ENCODE assay signal across 10 cellular contexts in the genomic region with DNA sequence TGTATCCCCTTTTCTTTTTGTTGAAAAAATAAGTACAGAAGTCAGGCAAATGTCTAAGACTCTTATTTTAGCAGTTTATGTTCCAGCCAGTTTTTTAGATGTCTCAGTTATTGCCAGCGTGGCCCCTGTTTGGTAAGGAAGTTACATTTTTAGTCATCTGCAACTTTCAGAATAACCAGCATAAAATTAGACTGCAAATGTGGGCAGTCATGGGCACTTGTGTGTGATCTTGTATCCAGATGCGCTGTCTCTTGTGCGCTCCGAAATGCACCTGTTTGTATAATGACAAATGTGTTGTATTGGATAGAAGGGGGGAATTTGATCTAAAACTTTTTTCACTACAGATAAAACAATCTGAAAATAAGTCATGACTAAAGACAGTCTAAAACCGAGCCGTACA. TPM values are rescaled to one million over a fixed set of nuclear protein-coding genes. Genes with fewer than 3 reads are reported as not detected.
A peak's percentile ranks its signal among the peaks of the same experiment; 100 is the strongest.
DNase-seq lines count a peak whose midpoint lies in the region; ATAC-seq lines count a peak whose summit lies in the region.
"Had no signal": no experiment of that assay in that cellular context is flagged by ENCODE, and none has a peak within 500 bp of the region (broad histone marks: within the 10 kb centered on the region; RNA-seq: fewer than 3 reads in every experiment).

No MANE protein-coding gene starts in this region.

- peak overlapping the region in 2 of 8 donors; percentile 8 to 26 for H3K4me3 Mint-ChIP-seq in CD4-positive, alpha-beta memory T cell
- H3K4me3 Mint-ChIP-seq in activated naive CD8-positive, alpha-beta T cell: peak overlapping the region; percentile 64

- peak overlapping the region; percentile 24 to 97 (median 81) for H3K27ac Mint-ChIP-seq in CD4-positive, alpha-beta memory T cell
- peak overlapping the region; percentile 99 for H3K27ac Mint-ChIP-seq in activated naive CD8-positive, alpha-beta T cell

- H3K4me3 ChIP-seq in CD4-positive, alpha-beta memory T cell (ENCODE audit: low read length in 2 of 2): no peak overlapping the region
- H3K4me3 ChIP-seq: hepatocyte had no signal

- intact Hi-C loops in CD4-positive, alpha-beta memory T cell (cut with micrococcal nuclease): loop anchor here (10.0 kb wide), 1 partner anchor 768 kb away; no protein-coding TSS in a partner anchor

- peaks cover 15 to 61% (median 42%) of the 10 kb centered on the region in 4 donors for H3K4me1 Mint-ChIP-seq in CD4-positive, alpha-beta memory T cell
- H3K4me1 Mint-ChIP-seq in activated naive CD8-positive, alpha-beta T cell (ENCODE audit: low read depth): peaks cover 52% of the 10 kb centered on the region

- H3K27me3 ChIP-seq in CD4-positive, alpha-beta memory T cell (ENCODE audit: insufficient read depth, low read length): no peaks in the 10 kb centered on the region
- H3K27me3 ChIP-seq: hepatocyte had no signal

- H3K27ac ChIP-seq in CD4-positive, alpha-beta memory T cell (ENCODE audit: low read depth, low read length): peak overlapping the region; percentile 78
- H3K27ac ChIP-seq: hepatocyte had no signal

- CTCF ChIA-PET in CD4-positive, alpha-beta memory T cell (lab: Charles Lee; ENCODE audit: partially characterized antibody): interaction anchor here (0.9 to 5.1 kb wide), 8 partner anchors 8 to 115 kb away, joined by 3 to 31 read pairs (median 14); no protein-coding TSS in a partner anchor

- POLR2A ChIA-PET in CD4-positive, alpha-beta memory T cell (lab: Charles Lee; ENCODE audit: partially characterized antibody): interaction anchor here (0.9 to 5.2 kb wide), 3 partner anchors 29 to 97 kb away, joined by 4 to 75 read pairs (median 16); no protein-coding TSS in a partner anchor

- peaks cover 5 to 23% of the 10 kb centered on the region in 2 donors for H3K36me3 Mint-ChIP-seq in CD4-positive, alpha-beta memory T cell
- peaks cover 5% of the 10 kb centered on the region for H3K36me3 Mint-ChIP-seq in activated naive CD8-positive, alpha-beta T cell

- no peak for DNase-seq in CD4-positive, alpha-beta memory T cell
- DNase-seq in NCI-H82 treated with DMSO at 0.1 percent for 48 hours (lab: John Stamatoyannopoulos, UW; ENCODE audit: unreplicated experiment): no peak
- DNase-seq in AG08396 (ENCODE audit: low spot score): no peak
- DNase-seq in T-helper 9 cell: no peak
- DNase-seq: NCI-H69 had no signal

- ATAC-seq in GM19025 (IDR thresholded peaks at IDR 0.05; ENCODE audit: low read depth, unreplicated experiment) (peak; percentile 35), HG03108 (IDR thresholded peaks at IDR 0.05; ENCODE audit: unreplicated experiment) (peak; percentile 71), GM21737 (IDR thresholded peaks at IDR 0.05; ENCODE audit: unreplicated experiment) (no peak)

- no peaks in the 10 kb centered on the region for H3K27me3 Mint-ChIP-seq in CD4-positive, alpha-beta memory T cell
- H3K27me3 Mint-ChIP-seq in activated naive CD8-positive, alpha-beta T cell: no peaks in the 10 kb centered on the region

- peaks cover 56% of the 10 kb centered on the region for H3K4me1 ChIP-seq in CD4-positive, alpha-beta memory T cell (ENCODE audit: insufficient read depth, low read length)

- H3K9me3 ChIP-seq in CD4-positive, alpha-beta memory T cell (ENCODE audit: control insufficient read depth in 1 of 2, low read length in 2 of 2): no peaks in the 10 kb centered on the region

- H3K36me3 ChIP-seq in CD4-positive, alpha-beta memory T cell (ENCODE audit: insufficient read depth, low read length): no peaks in the 10 kb centered on the region

- peaks cover 0 to 2% (median 0%) of the 10 kb centered on the region in 8 donors for H3K9me3 Mint-ChIP-seq in CD4-positive, alpha-beta memory T cell
- H3K9me3 Mint-ChIP-seq in activated naive CD8-positive, alpha-beta T cell (ENCODE audit: low read depth): no peaks in the 10 kb centered on the region

RNA-seq across cellular contexts. Expression of a gene that starts 44.3 kb away (rescaled TPM):
- total RNA-seq in CD4-positive, alpha-beta memory T cell: under 1 TPM; 0.28 to 0.29 TPM
- polyA plus RNA-seq in CD4-positive, alpha-beta memory T cell: not detected
